26 cellular contexts compared by ENCODE assay signal in genomic region chr11:40029406-40029805, GRCh38.
DNase-seq lines count a peak whose midpoint lies in the region; ATAC-seq, FAIRE-seq and TF ChIP-seq lines count a peak whose summit lies in the region.
"Had no signal": no experiment of that assay in that cellular context is flagged by ENCODE, and none has a peak within 500 bp of the region (broad histone marks: within the 10 kb centered on the region; RNA-seq: fewer than 3 reads in every experiment).

No MANE protein-coding gene starts in this region.

- no peak overlapping the region for H3K18ac ChIP-seq in H9 (ENCODE audit: insufficient read length, low read depth, low read length)
- H3K18ac ChIP-seq in mesenchymal stem cell (ENCODE audit: low read depth in 1 of 2, low read length in 2 of 2): no peak overlapping the region

- no peak overlapping the region for H3T11ph ChIP-seq in H9 (ENCODE audit: low read length)

- H3K9ac ChIP-seq in H9 (ENCODE audit: extremely low read depth, insufficient read length, low read length): no peak overlapping the region
- no peak overlapping the region for H3K9ac ChIP-seq in mesenchymal stem cell (ENCODE audit: low read length)

- H4K91ac ChIP-seq in H9 (ENCODE audit: insufficient read length, low read depth, low read length) (no peak overlapping the region), mesenchymal stem cell (ENCODE audit: low read length) (no peak overlapping the region)

- peaks cover 4 to 11% of the 10 kb centered on the region in 2 experiments; a peak in 3 of 5 replicates for H3K9me3 Mint-ChIP-seq in H9

- no peaks in the 10 kb centered on the region for H3K79me2 ChIP-seq in H9 (ENCODE audit: insufficient read depth, low read length)

- H2BK20ac ChIP-seq in H9 (ENCODE audit: low read depth, low read length, poor library complexity, severe bottlenecking): no peak overlapping the region

- DNase-seq in H9: peak; percentile 30
- DNase-seq in breast epithelium (ENCODE audit: low spot score in 2 of 2): no peak
- peak; percentile 3 for DNase-seq in mesenchymal stem cell
- DNase-seq in small intestine: peak; percentile 14
- no peak for DNase-seq in gastrocnemius medialis
- no peak for DNase-seq in sigmoid colon
- no peak for DNase-seq in sciatic nerve (ENCODE audit: low spot score)
- no peak for DNase-seq in cerebellum (ENCODE audit: low spot score)
- DNase-seq: CD8-positive, alpha-beta T cell; central memory CD4-positive, alpha-beta T cell; DMS79 treated with DMSO at 0.1 percent for 48 hours; NCI-H2029; NCI-H345; NCI-H774; OCI-M1; SIG-M5; spleen; stimulated activated CD4-positive, alpha-beta T cell treated with anti-CD3 and anti-CD28 coated beads, Interleukin-4, amount 100 ng/mL, for 1 hour; stimulated activated naive CD4-positive, alpha-beta T cell; tibial artery had no signal

- in situ Hi-C loops in gastrocnemius medialis (cut with MboI; ENCODE audit: low sequenced_read_pairs in 4 of 4): no loop called here

- no peaks in the 10 kb centered on the region for H3K27me3 Mint-ChIP-seq in H9 (ENCODE audit: low read depth)

- H2AK5ac ChIP-seq in H9 (ENCODE audit: insufficient read length, low read length): no peak overlapping the region
- no peak overlapping the region for H2AK5ac ChIP-seq in mesenchymal stem cell (ENCODE audit: low read length, severe bottlenecking)

- peaks cover 1 to 5% (median 3%) of the 10 kb centered on the region in 3 experiments; a peak in 2 of 7 replicates for H3K36me3 Mint-ChIP-seq in H9 (ENCODE audit: insufficient read depth in 1 of 3, low read depth in 3 of 3)
- H3K36me3 Mint-ChIP-seq: activated naive CD4-positive, alpha-beta T cell treated with anti-CD3 and anti-CD28 coated beads, Interleukin-2, amount 50 U/mL, for 72 hours; CD8-positive, alpha-beta T cell had no signal

- no peaks in the 10 kb centered on the region for H3K23me2 ChIP-seq in H9 (ENCODE audit: insufficient read length, low read depth, low read length, poor library complexity, severe bottlenecking)

- no peak overlapping the region for H2BK12ac ChIP-seq in H9 (ENCODE audit: insufficient read length, low read depth, low read length)
- no peak overlapping the region for H2BK12ac ChIP-seq in mesenchymal stem cell (ENCODE audit: low read length in 2 of 2)

- H3K56ac ChIP-seq in H9 (ENCODE audit: insufficient read length, low read depth, low read length): no peak overlapping the region

- H2AFZ ChIP-seq in H9 (ENCODE audit: low read length) (no peak overlapping the region), mesenchymal stem cell (ENCODE audit: low read depth, low read length) (no peak overlapping the region)

- H3K4me3 Mint-ChIP-seq in H9: no peak overlapping the region
- H3K4me3 Mint-ChIP-seq: CD8-positive, alpha-beta T cell had no signal

- H3K4me1 ChIP-seq in H9 (ENCODE audit: insufficient read depth, low read length) (peaks cover 6% of the 10 kb centered on the region; the same call in 1 of the 2 replicates), breast epithelium (no peaks in the 10 kb centered on the region), mesenchymal stem cell (ENCODE audit: control insufficient read depth, insufficient read depth, low read depth, low read length) (no peaks in the 10 kb centered on the region), small intestine (ENCODE audit: control insufficient read depth in 2 of 2, insufficient read depth in 1 of 2, low read depth in 1 of 2, low read length in 1 of 2) (no peaks in the 10 kb centered on the region), gastrocnemius medialis (no peaks in the 10 kb centered on the region), sigmoid colon (no peaks in the 10 kb centered on the region)
- H3K4me1 ChIP-seq: ascending aorta, prostate gland, spleen, tibial artery had no signal

- H2BK120ac ChIP-seq in H9 (ENCODE audit: low read depth, low read length, poor library complexity, severe bottlenecking) (no peak overlapping the region), mesenchymal stem cell (ENCODE audit: low read depth, low read length) (no peak overlapping the region)

- WGBS in H9 (ENCODE audit: extremely low coverage, insufficient read length, low lambda C conversion rate): no CpG with 5 or more reads among the region's 13 CpGs
- 35% methylated on average over 9 of the region's 13 CpGs for WGBS in mesenchymal stem cell
- 17 to 62% (median 28%) methylated on average over 13 of the region's 13 CpGs for WGBS in small intestine, 3 donors
- 17 to 66% methylated on average over 13 of the region's 13 CpGs for WGBS in sigmoid colon, 2 donors

- H3K4me2 ChIP-seq in H9 (ENCODE audit: insufficient read depth, insufficient read length, low read length): no peak overlapping the region
- no peak overlapping the region for H3K4me2 ChIP-seq in mesenchymal stem cell (ENCODE audit: low read length, poor library complexity, severe bottlenecking)

- H3K27ac ChIP-seq in H9 (ENCODE audit: insufficient read length, low read depth, low read length) (no peak overlapping the region), breast epithelium (no peak overlapping the region), mesenchymal stem cell (ENCODE audit: low read length, poor library complexity, severe bottlenecking) (no peak overlapping the region), small intestine (ENCODE audit: low read depth in 1 of 2, low read length in 1 of 2) (peak overlapping the region in 1 of 2 donors; percentile 38), gastrocnemius medialis (no peak overlapping the region), sigmoid colon (no peak overlapping the region)
- H3K27ac ChIP-seq: ascending aorta, epithelial cell of prostate, prostate gland, spleen, tibial artery had no signal

- H3K4me3 ChIP-seq in breast epithelium (peak overlapping the region in 2 of 3 donors; percentile 36 to 57), mesenchymal stem cell (ENCODE audit: insufficient read depth in 1 of 2, low read depth in 1 of 2, low read length in 2 of 2) (no peak overlapping the region), small intestine (ENCODE audit: low read depth in 1 of 2, low read length in 2 of 2) (peak overlapping the region in 1 of 2 donors; percentile 46), gastrocnemius medialis (no peak overlapping the region), sigmoid colon (no peak overlapping the region)
- H3K4me3 ChIP-seq: ascending aorta, GM12878, prostate gland, spleen, tibial artery had no signal

- H2BK5ac ChIP-seq in H9 (ENCODE audit: insufficient read length, low read length) (no peak overlapping the region), mesenchymal stem cell (ENCODE audit: low read depth, low read length, poor library complexity, severe bottlenecking) (no peak overlapping the region)

- TF ChIP-seq POLR2A in breast epithelium (IDR thresholded peaks at IDR 0.05) (no peak), gastrocnemius medialis (IDR thresholded peaks at IDR 0.05) (no peak), sigmoid colon (IDR thresholded peaks at IDR 0.05) (no peak)

- H3K9me3 ChIP-seq in H9 (ENCODE audit: control insufficient read depth, low read depth, low read length) (no peaks in the 10 kb centered on the region), breast epithelium (no peaks in the 10 kb centered on the region), mesenchymal stem cell (ENCODE audit: control insufficient read depth, low read length) (no peaks in the 10 kb centered on the region), small intestine (ENCODE audit: control insufficient read depth, low read depth) (no peaks in the 10 kb centered on the region), gastrocnemius medialis (no peaks in the 10 kb centered on the region), sigmoid colon (no peaks in the 10 kb centered on the region)
- H3K9me3 ChIP-seq: ascending aorta, prostate gland, tibial artery had no signal

- H3K23ac ChIP-seq in H9 (ENCODE audit: insufficient read length, low read depth, low read length): no peak overlapping the region
- no peak overlapping the region for H3K23ac ChIP-seq in mesenchymal stem cell (ENCODE audit: low read length in 2 of 2)

- no peak overlapping the region for H3K4ac ChIP-seq in H9 (ENCODE audit: low read depth, low read length)
- no peak overlapping the region for H3K4ac ChIP-seq in mesenchymal stem cell (ENCODE audit: low read depth in 1 of 2, low read length in 2 of 2)

- H2BK15ac ChIP-seq in H9 (ENCODE audit: low read depth, low read length) (no peak overlapping the region), mesenchymal stem cell (ENCODE audit: low read depth, poor library complexity, severe bottlenecking) (no peak overlapping the region)

- H3K27me3 ChIP-seq in H9 (ENCODE audit: insufficient read depth, low read length): no peaks in the 10 kb centered on the region
- no peaks in the 10 kb centered on the region for H3K27me3 ChIP-seq in breast epithelium
- H3K27me3 ChIP-seq in mesenchymal stem cell (ENCODE audit: control insufficient read depth in 1 of 2, insufficient read depth in 1 of 2, low read length in 2 of 2): no peaks in the 10 kb centered on the region
- H3K27me3 ChIP-seq in small intestine (ENCODE audit: control insufficient read depth in 2 of 2, insufficient read depth in 2 of 2, low read length in 2 of 2): no peaks in the 10 kb centered on the region
- H3K27me3 ChIP-seq in gastrocnemius medialis: no peaks in the 10 kb centered on the region
- no peaks in the 10 kb centered on the region for H3K27me3 ChIP-seq in sigmoid colon
- H3K27me3 ChIP-seq: ascending aorta, spleen, tibial artery had no signal

- no peak for TF ChIP-seq EP300 in sigmoid colon (IDR thresholded peaks at IDR 0.05)

- H3K4me1 Mint-ChIP-seq in H9: peaks cover 35 to 40% of the 10 kb centered on the region in 2 experiments

- no peak overlapping the region for H4K5ac ChIP-seq in H9 (ENCODE audit: insufficient read length, low read depth, low read length)

- FAIRE-seq in small intestine (lab: Jason Lieb, UNC): no peak
- FAIRE-seq: GM12878, TTC549 had no signal

- H4K8ac ChIP-seq in H9 (replicated peaks; ENCODE audit: insufficient read length, low read depth, low read length) (no peak overlapping the region), mesenchymal stem cell (ENCODE audit: low read length) (peak overlapping the region; percentile 66)

- H3K79me1 ChIP-seq in H9 (ENCODE audit: insufficient read depth, low read depth, low read length, poor library complexity, severe bottlenecking) (no peaks in the 10 kb centered on the region), mesenchymal stem cell (replicated peaks; ENCODE audit: low read length, poor library complexity, severe bottlenecking) (no peaks in the 10 kb centered on the region)

- intact Hi-C loops in breast epithelium (cut with DNase I; ENCODE audit: low total_unique reads): no loop called here
- intact Hi-C loops in gastrocnemius medialis (cut with DNase I; ENCODE audit: low total_unique reads): no loop called here
- intact Hi-C loops in sigmoid colon (cut with DNase I): no loop called here
- intact Hi-C loops in sciatic nerve (cut with DNase I): no loop called here

- TF ChIP-seq CTCF in H9 (conservative IDR thresholded peaks at IDR 0.05): no peak
- no peak for TF ChIP-seq CTCF in breast epithelium (IDR thresholded peaks at IDR 0.05)
- no peak for TF ChIP-seq CTCF in gastrocnemius medialis (IDR thresholded peaks at IDR 0.05 in 4 of 5, conservative IDR thresholded peaks at IDR 0.05 in 1 of 5)
- no peak for TF ChIP-seq CTCF in sigmoid colon (IDR thresholded peaks at IDR 0.05)

- no peaks in the 10 kb centered on the region for H4K20me1 ChIP-seq in H9 (ENCODE audit: control insufficient read depth, insufficient read depth, insufficient read length)

- ATAC-seq in gastrocnemius medialis (no peak), sciatic nerve (no peak)
- ATAC-seq: activated naive CD4-positive, alpha-beta T cell treated with anti-CD3 and anti-CD28 coated beads, Interleukin-2, amount 50 U/mL, for 72 hours; CD8-positive, alpha-beta T cell; GM12878 had no signal

- H3K36me3 ChIP-seq in breast epithelium (no peaks in the 10 kb centered on the region), mesenchymal stem cell (ENCODE audit: control insufficient read depth in 1 of 2, insufficient read depth in 2 of 2, low read depth in 1 of 2, low read length in 2 of 2) (no peaks in the 10 kb centered on the region), small intestine (ENCODE audit: control insufficient read depth in 2 of 2, insufficient read depth in 2 of 2, low read length in 2 of 2) (no peaks in the 10 kb centered on the region), gastrocnemius medialis (no peaks in the 10 kb centered on the region), sigmoid colon (no peaks in the 10 kb centered on the region)
- H3K36me3 ChIP-seq: ascending aorta, prostate gland, spleen, tibial artery had no signal

- no peak overlapping the region for H3K14ac ChIP-seq in H9 (ENCODE audit: insufficient read depth, low read length)
- H3K14ac ChIP-seq in mesenchymal stem cell (ENCODE audit: low read length in 2 of 2): no peak overlapping the region

- H3K27ac Mint-ChIP-seq in H9: peak overlapping the region in 1 of 3 experiments; percentile 31; a peak in 3 of 7 replicates
- H3K27ac Mint-ChIP-seq: CD8-positive, alpha-beta T cell had no signal

Comparison
In these comparisons a context has a peak if more than half of its experiments do, and no peak if none do; other contexts are left out.
1. DNase-seq: peak in H9 (single experiment), mesenchymal stem cell (single experiment) and small intestine (single experiment); none in breast epithelium (0 of 2), gastrocnemius medialis (0 of 2), sigmoid colon (single experiment), sciatic nerve (single experiment) and cerebellum (single experiment).
2. H3K4me3 ChIP-seq: peak in breast epithelium (2 of 3); none in mesenchymal stem cell (0 of 2), gastrocnemius medialis (0 of 4) and sigmoid colon (0 of 4).